Comparison of ENCODE assay signal across 8 cellular contexts in genomic region chr11:88414385-88414861, GRCh38.
DNase-seq lines count a peak whose midpoint lies in the region; ATAC-seq and TF ChIP-seq lines count a peak whose summit lies in the region.

No MANE protein-coding gene starts in this region.

- WGBS in esophagus muscularis mucosa: 18% methylated on average over 5 of the region's 5 CpGs

- TF ChIP-seq POLR2A in esophagus muscularis mucosa (IDR thresholded peaks at IDR 0.05; ENCODE audit: low read depth): no peak

- no peaks in the 10 kb centered on the region for H4K20me1 ChIP-seq in GM23338 (replicated peaks; ENCODE audit: insufficient read depth)

- H3K9me3 Mint-ChIP-seq in GM23338: no peaks in the 10 kb centered on the region

- H3K36me3 Mint-ChIP-seq in GM23338 (ENCODE audit: low read depth): no peaks in the 10 kb centered on the region

- no peaks in the 10 kb centered on the region for H3K9me2 ChIP-seq in GM23338 (ENCODE audit: insufficient read depth)

- H3K79me2 ChIP-seq in GM23338 (replicated peaks; ENCODE audit: insufficient read depth): no peaks in the 10 kb centered on the region

- H3K4me3 Mint-ChIP-seq in GM23338: no peak overlapping the region

- intact Hi-C loops in colonic mucosa (cut with DNase I): no loop called here
- intact Hi-C loops in esophagus muscularis mucosa (cut with DNase I): no loop called here
- intact Hi-C loops in ascending aorta (cut with DNase I): no loop called here

- H2AFZ ChIP-seq in GM23338: no peak overlapping the region

- H3F3A ChIP-seq in GM23338 (replicated peaks; ENCODE audit: low read depth): no peaks in the 10 kb centered on the region

- peak; percentile 54 for ATAC-seq in GM21515 (IDR thresholded peaks at IDR 0.05; ENCODE audit: unreplicated experiment)
- no peak for ATAC-seq in GM23338

- H3K27ac Mint-ChIP-seq in GM23338: no peak overlapping the region

- H3K27ac ChIP-seq in colonic mucosa: peak overlapping the region; percentile 12
- no peak overlapping the region for H3K27ac ChIP-seq in esophagus muscularis mucosa (replicated peaks in 1 of 4)
- no peak overlapping the region for H3K27ac ChIP-seq in GM23338 (ENCODE audit: low read depth)
- H3K27ac ChIP-seq in ascending aorta: no peak overlapping the region

- DNase-seq in CD1c-positive myeloid dendritic cell (ENCODE audit: extremely low spot score) (peak; percentile 83), NCI-H446 (lab: John Stamatoyannopoulos, UW) (peak; percentile 17 to 73), colonic mucosa (peak; percentile 47), pons (ENCODE audit: low spot score) (peak; percentile 74), esophagus muscularis mucosa (ENCODE audit: extremely low spot score) (no peak), GM23338 (ENCODE audit: low spot score) (no peak), ascending aorta (ENCODE audit: low spot score in 2 of 2) (no peak)

- no peaks in the 10 kb centered on the region for H3K36me3 ChIP-seq in colonic mucosa
- H3K36me3 ChIP-seq in esophagus muscularis mucosa: no peaks in the 10 kb centered on the region
- no peaks in the 10 kb centered on the region for H3K36me3 ChIP-seq in GM23338 (ENCODE audit: insufficient read depth)
- H3K36me3 ChIP-seq in ascending aorta: no peaks in the 10 kb centered on the region

- TF ChIP-seq EP300 in esophagus muscularis mucosa (IDR thresholded peaks at IDR 0.05): no peak

- H3K9me3 ChIP-seq in colonic mucosa: no peaks in the 10 kb centered on the region
- no peaks in the 10 kb centered on the region for H3K9me3 ChIP-seq in esophagus muscularis mucosa
- H3K9me3 ChIP-seq in ascending aorta: no peaks in the 10 kb centered on the region

- no peaks in the 10 kb centered on the region for H3K4me1 Mint-ChIP-seq in GM23338

- H3K27me3 Mint-ChIP-seq in GM23338 (ENCODE audit: insufficient read depth, low read depth, poor library complexity): no peaks in the 10 kb centered on the region

- H3K9ac ChIP-seq in colonic mucosa (ENCODE audit: low read depth in 2 of 2, low read length in 2 of 2): no peak overlapping the region

- peaks cover 3% of the 10 kb centered on the region for H3K4me1 ChIP-seq in colonic mucosa
- peaks cover 0 to 13% (median 7%) of the 10 kb centered on the region in 4 donors for H3K4me1 ChIP-seq in esophagus muscularis mucosa
- H3K4me1 ChIP-seq in GM23338 (ENCODE audit: insufficient read depth): no peaks in the 10 kb centered on the region
- H3K4me1 ChIP-seq in ascending aorta: no peaks in the 10 kb centered on the region

- no peak overlapping the region for H3K4me3 ChIP-seq in colonic mucosa
- no peak overlapping the region for H3K4me3 ChIP-seq in esophagus muscularis mucosa
- no peak overlapping the region for H3K4me3 ChIP-seq in GM23338
- no peak overlapping the region for H3K4me3 ChIP-seq in ascending aorta

- no peak for TF ChIP-seq CTCF in colonic mucosa (IDR thresholded peaks at IDR 0.05)
- no peak for TF ChIP-seq CTCF in esophagus muscularis mucosa (IDR thresholded peaks at IDR 0.05)
- TF ChIP-seq CTCF in GM23338 (conservative IDR thresholded peaks at IDR 0.05; ENCODE audit: low read depth in 2 of 2): no peak
- TF ChIP-seq CTCF in ascending aorta (IDR thresholded peaks at IDR 0.05): no peak

- H3K4me2 ChIP-seq in GM23338: no peak overlapping the region

- H3K27me3 ChIP-seq in colonic mucosa: no peaks in the 10 kb centered on the region
- no peaks in the 10 kb centered on the region for H3K27me3 ChIP-seq in esophagus muscularis mucosa
- H3K27me3 ChIP-seq in GM23338 (ENCODE audit: insufficient read depth): no peaks in the 10 kb centered on the region
- H3K27me3 ChIP-seq in ascending aorta: no peaks in the 10 kb centered on the region

TF ChIP-seq in GM23338, 12 proteins besides CTCF, POLR2A, EP300 and RAD21:
- TF ChIP-seq REST (IDR thresholded peaks at IDR 0.05; ENCODE audit: unreplicated experiment) (no peak), ETS1 (IDR thresholded peaks at IDR 0.05) (no peak), EZH2phosphoT487 (IDR thresholded peaks at IDR 0.05; ENCODE audit: unreplicated experiment) (no peak), JUNB (IDR thresholded peaks at IDR 0.05; ENCODE audit: unreplicated experiment) (no peak), STAT1 (IDR thresholded peaks at IDR 0.05; ENCODE audit: unreplicated experiment) (no peak)
TF ChIP-seq in GM23338: peak in this region for 0.

Comparison
In these comparisons a context has a peak if more than half of its experiments do, and no peak if none do; other contexts are left out.
1. DNase-seq: peak in CD1c-positive myeloid dendritic cell (single experiment), NCI-H446 (2 of 2), colonic mucosa (single experiment) and pons (single experiment); none in esophagus muscularis mucosa (single experiment), GM23338 (single experiment) and ascending aorta (0 of 2).